8 cellular contexts compared by ENCODE assay signal in the genomic region with DNA sequence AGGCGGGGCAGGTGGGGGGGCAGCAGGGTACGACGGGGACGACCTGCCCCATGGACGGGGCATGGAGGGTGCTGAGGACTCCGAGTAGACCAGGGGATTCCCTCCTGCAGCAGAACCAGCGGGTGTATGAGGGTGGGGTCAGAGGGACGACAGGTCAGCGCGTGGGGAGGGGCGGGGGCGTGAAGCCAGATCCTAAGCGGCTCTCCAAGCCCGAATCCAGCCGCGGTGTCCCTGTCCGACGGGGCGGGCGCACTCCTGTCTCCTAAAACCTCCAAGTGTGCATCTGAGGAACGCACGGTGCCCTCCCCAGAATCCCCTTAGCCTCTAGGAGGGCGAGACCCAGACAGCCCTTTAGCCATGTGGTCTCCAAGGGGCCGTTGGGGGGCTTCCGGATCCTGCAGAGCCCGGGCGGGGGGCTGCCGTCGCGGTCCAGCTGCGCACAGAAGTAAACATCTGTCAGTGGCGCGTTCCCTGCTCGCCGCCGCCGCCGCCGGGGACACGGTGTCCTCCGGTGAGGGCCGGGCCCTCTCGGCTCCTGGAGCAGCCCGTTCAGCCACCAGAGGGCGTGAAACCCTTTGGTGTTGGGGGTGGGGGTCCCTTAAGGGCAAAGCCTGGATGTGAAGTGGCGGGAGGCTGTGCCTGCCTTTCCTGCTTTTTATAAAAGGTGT. TPM values are rescaled to one million over a fixed set of nuclear protein-coding genes. Genes with fewer than 3 reads are reported as not detected.
A peak's percentile ranks its signal among the peaks of the same experiment; 100 is the strongest.
DNase-seq lines count a peak whose midpoint lies in the region; ATAC-seq, FAIRE-seq and TF ChIP-seq lines count a peak whose summit lies in the region.

No MANE protein-coding gene starts in this region.

- DNase-seq in NCI-H1105 (lab: John Stamatoyannopoulos, UW) = peak; percentile 81
- peak in 4 of 5 donors; percentile 48 to 56 (median 52) for DNase-seq in T-helper 1 cell
- DNase-seq in brain microvascular endothelial cell = peak; percentile 33
- DNase-seq in kidney = peak; percentile 86
- DNase-seq in stimulated activated CD8-positive, alpha-beta memory T cell treated with anti-CD3 and anti-CD28 coated beads, Interleukin-2, amount 100 ng/mL, for 48 hours (ENCODE audit: low read depth in 2 of 2) = peak; percentile 40 to 50

- no peak overlapping the region for H3K27ac ChIP-seq in brain microvascular endothelial cell
- H3K27ac ChIP-seq in kidney (ENCODE audit: low read depth in 2 of 2, low read length in 2 of 2) = no peak overlapping the region

- no peak overlapping the region for H3K4me3 ChIP-seq in brain microvascular endothelial cell (ENCODE audit: low read depth, low read length)
- H3K4me3 ChIP-seq in kidney (ENCODE audit: low read length in 2 of 2) = peak overlapping the region in 1 of 2 donors; percentile 21

- no peaks in the 10 kb centered on the region for H3K9me3 ChIP-seq in kidney (ENCODE audit: control insufficient read depth in 1 of 2, low read length in 2 of 2)

- peaks cover 0 to 10% of the 10 kb centered on the region in 2 donors for H3K4me1 ChIP-seq in kidney (ENCODE audit: control insufficient read depth in 1 of 2, insufficient read depth in 1 of 2, low read depth in 1 of 2, low read length in 2 of 2)

- H3K36me3 ChIP-seq in brain microvascular endothelial cell (replicated peaks) (no peaks in the 10 kb centered on the region), kidney (ENCODE audit: control insufficient read depth in 1 of 2, insufficient read depth in 2 of 2, low read length in 2 of 2) (no peaks in the 10 kb centered on the region)

- in situ Hi-C loops in brain microvascular endothelial cell (cut with HindIII; ENCODE audit: low pct_ligation_motif_present, low sequenced_read_pairs) = no loop called here

- H3K9ac ChIP-seq in kidney (ENCODE audit: low read length in 2 of 2) = no peak overlapping the region

- peak; percentile 83 for TF ChIP-seq CTCF in brain microvascular endothelial cell (IDR thresholded peaks at IDR 0.05; ENCODE audit: low read depth, low read length, missing control alignments)
- peak; percentile 63 for TF ChIP-seq CTCF in kidney (IDR thresholded peaks at IDR 0.05; ENCODE audit: borderline replicate concordance, extremely low read depth, insufficient read depth)

- peaks cover 15% of the 10 kb centered on the region for H3K27me3 ChIP-seq in brain microvascular endothelial cell (replicated peaks)

- intact Hi-C loops in kidney (cut with DNase I) = loop anchor here (10.0 kb wide), 1 partner anchor 89 kb away; no protein-coding TSS in a partner anchor

- FAIRE-seq in G401.6 (lab: Jason Lieb, UNC) (peak; percentile 34), kidney (lab: Jason Lieb, UNC) (no peak)

- ATAC-seq in HG03159 (IDR thresholded peaks at IDR 0.05; ENCODE audit: unreplicated experiment) = no peak
- ATAC-seq in GM21723 (IDR thresholded peaks at IDR 0.05; ENCODE audit: unreplicated experiment) = no peak

RNA-seq across cellular contexts. Expression of a gene that starts 0.7 kb away (rescaled TPM):
- 3.5 TPM for total RNA-seq in kidney
- 5.8 TPM for polyA plus RNA-seq in kidney (ENCODE audit: insufficient read depth, low read depth, low replicate concordance)

RNA-seq across cellular contexts. Expression of a gene that starts 14.6 kb away (rescaled TPM):
- total RNA-seq in kidney = 37.6 TPM
- polyA plus RNA-seq in kidney (ENCODE audit: insufficient read depth, low read depth, low replicate concordance) = 18.1 TPM

RNA-seq across cellular contexts. Expression of a gene that starts 21.1 kb away (rescaled TPM):
- 4.2 TPM for total RNA-seq in kidney
- 4.1 TPM for polyA plus RNA-seq in kidney (ENCODE audit: insufficient read depth, low read depth, low replicate concordance)

RNA-seq across cellular contexts. Expression of a gene that starts 33.9 kb away (rescaled TPM):
- total RNA-seq in kidney = 13.0 TPM
- polyA plus RNA-seq in kidney (ENCODE audit: insufficient read depth, low read depth, low replicate concordance) = 58.4 TPM

RNA-seq across cellular contexts. Expression of a gene that starts 45.6 kb away (rescaled TPM):
- total RNA-seq in kidney = 3.0 TPM
- polyA plus RNA-seq in kidney (ENCODE audit: insufficient read depth, low read depth, low replicate concordance) = 6.5 TPM

Comparison
In these comparisons a context has a peak if more than half of its experiments do, and no peak if none do; other contexts are left out.
1. DNase-seq: peak in every context shown above with its lines; median percentile 86 in kidney; 81 in NCI-H1105; 52 in T-helper 1 cell; 45 in stimulated activated CD8-positive, alpha-beta memory T cell treated with anti-CD3 and anti-CD28 coated beads, Interleukin-2, amount 100 ng/mL, for 48 hours; 33 in brain microvascular endothelial cell.